9 cellular contexts compared by ENCODE assay signal in the genomic region with DNA sequence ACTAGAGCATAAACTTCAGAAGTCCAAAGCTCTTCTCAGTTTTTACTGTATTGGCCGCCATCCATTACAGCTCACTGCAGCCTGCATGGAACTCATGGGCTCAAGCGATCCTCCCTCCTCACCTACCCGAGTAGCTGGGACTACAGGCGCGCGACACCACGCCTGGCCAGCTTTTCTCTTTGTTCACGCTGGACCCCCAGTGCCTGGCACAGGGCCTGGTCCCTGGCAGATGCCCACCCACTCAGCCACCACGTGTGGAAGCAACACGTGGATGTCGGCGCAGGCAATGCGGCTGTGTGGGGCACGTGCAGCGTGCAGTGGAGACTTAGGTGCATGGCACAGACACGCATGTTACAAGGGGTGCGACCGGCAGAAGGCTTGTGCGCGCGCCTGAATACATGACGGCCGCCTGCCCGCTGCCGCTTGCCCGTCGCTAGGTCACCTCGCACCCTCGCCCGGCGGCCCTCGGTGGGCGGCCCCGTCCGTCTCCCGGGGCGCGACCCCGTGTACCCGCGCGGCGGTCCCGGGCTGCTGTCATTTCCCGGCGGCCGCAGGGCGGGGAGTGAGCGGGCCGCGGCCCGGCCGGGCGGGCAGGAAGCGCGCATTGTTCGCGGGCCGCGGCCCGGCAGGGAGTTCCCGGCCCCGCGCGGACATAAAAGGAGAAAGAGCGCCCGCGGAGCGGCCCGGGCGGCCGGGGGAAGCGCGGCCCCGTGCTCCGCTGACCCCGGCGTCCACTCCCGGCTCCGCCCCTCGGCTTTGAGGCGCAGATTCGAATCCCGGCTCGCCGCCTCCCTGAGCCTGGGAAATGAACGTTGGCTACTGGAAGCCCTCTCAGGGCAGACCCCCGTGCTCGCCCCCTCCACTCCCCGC. TPM values are rescaled to one million over a fixed set of nuclear protein-coding genes. Genes with fewer than 3 reads are reported as not detected.
A peak's percentile ranks its signal among the peaks of the same experiment; 100 is the strongest.
DNase-seq lines count a peak whose midpoint lies in the region; ATAC-seq, FAIRE-seq and TF ChIP-seq lines count a peak whose summit lies in the region.
"Had no signal": no experiment of that assay in that cellular context is flagged by ENCODE, and none has a peak within 500 bp of the region (broad histone marks: within the 10 kb centered on the region; RNA-seq: fewer than 3 reads in every experiment).

No MANE protein-coding gene starts in this region.

- H3K27me3 ChIP-seq in PC-9 (ENCODE audit: insufficient read depth, low read depth) = peaks cover 24% of the 10 kb centered on the region
- H3K27me3 ChIP-seq in tibial nerve = peaks cover 0 to 15% of the 10 kb centered on the region in 2 donors

- TF ChIP-seq EP300 in tibial nerve (IDR thresholded peaks at IDR 0.05) = no peak

- peak overlapping the region; percentile 49 for H3K27ac Mint-ChIP-seq in memory B cell

- peak; percentile 5 for FAIRE-seq in GM12891 (lab: Jason Lieb, UNC)
- no peak for FAIRE-seq in urothelium cell line (lab: Jason Lieb, UNC)
- FAIRE-seq: TTC549 had no signal

- H3K9me3 Mint-ChIP-seq in memory B cell = no peaks in the 10 kb centered on the region

- H3K4me1 ChIP-seq in PC-9 (replicated peaks; ENCODE audit: insufficient read depth) (no peaks in the 10 kb centered on the region), tibial nerve (peaks cover 0 to 16% (median 0%) of the 10 kb centered on the region in 4 donors)

- no TSS peak for BruUV-seq in PC-9 (replicated peaks; lab: Mats Ljungman, UMichigan)

- H3K27me3 Mint-ChIP-seq in memory B cell = peaks cover 18% of the 10 kb centered on the region

- H3K79me2 ChIP-seq in PC-9 (ENCODE audit: low read depth) = no peaks in the 10 kb centered on the region

- WGBS in tibial nerve, 2 donors = 5 to 6% methylated on average over 41 to 61 of the region's 90 CpGs

- TF ChIP-seq CTCF in PC-9 (conservative IDR thresholded peaks at IDR 0.05) (no peak), tibial nerve (IDR thresholded peaks at IDR 0.05) (peak in 1 of 5 experiments; percentile 14)

- H3K9me3 ChIP-seq in PC-9 (ENCODE audit: insufficient read depth, low read depth) (no peaks in the 10 kb centered on the region), tibial nerve (no peaks in the 10 kb centered on the region)

- DNase-seq in GM12891 (ENCODE audit: insufficient read length, low spot score) (no peak), PC-9 (peak in 1 of 2 experiments; percentile 20), dermis microvascular lymphatic vessel endothelial cell (ENCODE audit: low read depth in 2 of 2) (peak; percentile 48 to 65), memory B cell (ENCODE audit: low spot score in 2 of 2) (no peak), tibial nerve (ENCODE audit: low spot score in 2 of 2) (peak in 1 of 2 donors; percentile 16), NAMALWA (ENCODE audit: low spot score) (no peak), urothelium cell line (ENCODE audit: low spot score) (no peak)

- no peaks in the 10 kb centered on the region for H3K36me3 ChIP-seq in PC-9 (ENCODE audit: low read depth)
- H3K36me3 ChIP-seq in tibial nerve = no peaks in the 10 kb centered on the region

- peak overlapping the region; percentile 86 for H3K4me3 Mint-ChIP-seq in memory B cell

- peak overlapping the region; percentile 61 for H3K4me2 ChIP-seq in PC-9

- no peaks in the 10 kb centered on the region for H3K9me2 ChIP-seq in PC-9 (ENCODE audit: insufficient read depth)

- 0 out of 2 replicates have a peak, but pooled peaks cover 3% of the 10 kb centered on the region for H4K20me1 ChIP-seq in PC-9 (ENCODE audit: insufficient read depth)

- TF ChIP-seq POLR2A in GM12891 (IDR thresholded peaks at IDR 0.05; ENCODE audit: low read depth, low read length) = no peak
- TF ChIP-seq POLR2A in tibial nerve (IDR thresholded peaks at IDR 0.05) = no peak

- POLR2A ChIA-PET in PC-9 (lab: Charles Lee; ENCODE audit: unreplicated experiment) = no interaction called here

- intact Hi-C loops in PC-9 (cut with micrococcal nuclease; ENCODE audit: unreplicated experiment) = no loop called here

- H3K36me3 Mint-ChIP-seq in memory B cell = no peaks in the 10 kb centered on the region

- peak overlapping the region; percentile 79 for H2AFZ ChIP-seq in PC-9

- ATAC-seq in memory B cell (ENCODE audit: low read depth) (peak; percentile 57), HG03571 (IDR thresholded peaks at IDR 0.05; ENCODE audit: unreplicated experiment) (no peak)

- H3K4me1 Mint-ChIP-seq in memory B cell = peaks cover 4% of the 10 kb centered on the region

- H3K27ac ChIP-seq in PC-9 = no peak overlapping the region
- H3K27ac ChIP-seq in tibial nerve = peak overlapping the region in 2 of 4 donors; percentile 2 to 63

- CTCF ChIA-PET in PC-9 (lab: Charles Lee) = interaction anchor here (1.1 kb wide), 1 partner anchor 247 kb away, joined by 3 read pairs; no protein-coding TSS in a partner anchor

- H3K4me3 ChIP-seq in PC-9 (peak overlapping the region; percentile 39; the same call in 1 of the 2 replicates), tibial nerve (peak overlapping the region; percentile 34 to 65 (median 52))

- H3F3A ChIP-seq in PC-9 (ENCODE audit: insufficient read depth, low read depth) = no peaks in the 10 kb centered on the region

TF ChIP-seq in GM12891, 5 proteins besides CTCF, POLR2A, EP300 and RAD21:
- TF ChIP-seq SPI1 (IDR thresholded peaks at IDR 0.05; ENCODE audit: low read depth, low read length) = no peak
- TF ChIP-seq TAF1 (IDR thresholded peaks at IDR 0.05; ENCODE audit: low read depth, low read length) = no peak
- TF ChIP-seq POLR2AphosphoS5 (IDR thresholded peaks at IDR 0.05; ENCODE audit: low read depth, low read length) = no peak

RNA-seq across cellular contexts. Expression of a gene that starts 24.1 kb away (rescaled TPM):
- 1.6 TPM for polyA plus RNA-seq in GM12891 (2012; ENCODE audit: low read depth, missing spikeins)
- total RNA-seq in PC-9 (2021) (1.8 TPM in 2 replicates), dermis microvascular lymphatic vessel endothelial cell (1.0 and 1.8 TPM in 2 replicates), tibial nerve (1 to 10 TPM; 2.2 to 7.3 (median 4.4) TPM)

Comparison
In these comparisons a context has a peak if more than half of its experiments do, and no peak if none do; other contexts are left out.
1. DNase-seq: peak in dermis microvascular lymphatic vessel endothelial cell (2 of 2); none in GM12891 (single experiment), memory B cell (0 of 2), NAMALWA (single experiment) and urothelium cell line (single experiment).